Comparison of ENCODE assay signal across 25 cellular contexts in genomic region chr15:57237676-57238075, GRCh38.
A peak's percentile ranks its signal among the peaks of the same experiment; 100 is the strongest.
DNase-seq lines count a peak whose midpoint lies in the region; ATAC-seq and TF ChIP-seq lines count a peak whose summit lies in the region.
"Had no signal": no experiment of that assay in that cellular context is flagged by ENCODE, and none has a peak within 500 bp of the region (broad histone marks: within the 10 kb centered on the region; RNA-seq: fewer than 3 reads in every experiment).

No MANE protein-coding gene starts in this region.

- no peak overlapping the region for H3K9ac ChIP-seq in HUES6 (ENCODE audit: low read length)

- peaks cover 33% of the 10 kb centered on the region for H3K36me3 ChIP-seq in HUES6 (ENCODE audit: control insufficient read depth, insufficient read depth, low read length)

- DNase-seq in left lobe of liver (ENCODE audit: low spot score) = no peak
- no peak for DNase-seq in putamen (ENCODE audit: low spot score)
- no peak for DNase-seq in CD4-positive, alpha-beta T cell
- DNase-seq: CD8-positive, alpha-beta memory T cell; DMS 273 treated with DMSO at 0.1 percent for 48 hours; DMS79; EL; GF-D8; H7; KG1; MM.1S; NCI-H1048; NCI-H1694; NCI-H2029 treated with DMSO at 0.1 percent for 48 hours; NCI-H2227 treated with DMSO at 0.1 percent for 48 hours; NCI-H526 treated with DMSO at 0.1 percent for 48 hours; PC-9 had no signal

- peak overlapping the region in 4 of 5 experiments; percentile 7 to 70 (median 51) for H3K4me3 Mint-ChIP-seq in brain
- H3K4me3 Mint-ChIP-seq in CD4-positive, alpha-beta T cell = no peak overlapping the region
- H3K4me3 Mint-ChIP-seq: B cell; CD8-positive, alpha-beta memory T cell had no signal

- peaks cover 17% of the 10 kb centered on the region for H3K4me1 ChIP-seq in HUES6 (ENCODE audit: control insufficient read depth, insufficient read depth, low read length)

- peak overlapping the region; percentile 49; the same call in 1 of the 2 replicates for H3K27ac ChIP-seq in HUES6 (ENCODE audit: low read depth, low read length)
- H3K27ac ChIP-seq in CD4-positive, alpha-beta T cell (ENCODE audit: low read depth, low read length) = no peak overlapping the region
- H3K27ac ChIP-seq: C4-2B, PC-9 had no signal

- ATAC-seq in left lobe of liver (peak; percentile 54), HG02571 (IDR thresholded peaks at IDR 0.05; ENCODE audit: unreplicated experiment) (no peak), HG02938 (IDR thresholded peaks at IDR 0.05; ENCODE audit: unreplicated experiment) (no peak)
- ATAC-seq in CD4-positive, alpha-beta T cell (ENCODE audit: poor library complexity) = no peak
- ATAC-seq: Right ventricle myocardium inferior had no signal

- peaks cover 70% of the 10 kb centered on the region for H3K36me3 Mint-ChIP-seq in brain
- H3K36me3 Mint-ChIP-seq in CD4-positive, alpha-beta T cell (ENCODE audit: low read depth) = peaks cover 88% of the 10 kb centered on the region

- no peak for TF ChIP-seq CTCF in brain (conservative IDR thresholded peaks at IDR 0.05)
- TF ChIP-seq CTCF in CD4-positive, alpha-beta T cell (IDR thresholded peaks at IDR 0.05) = no peak

- H3K4me3 ChIP-seq in HUES6 (ENCODE audit: low read depth, low read length) = no peak overlapping the region
- H3K4me3 ChIP-seq: PC-9, SJSA1 had no signal

- peaks cover 54% of the 10 kb centered on the region for H3K4me1 Mint-ChIP-seq in brain
- no peaks in the 10 kb centered on the region for H3K4me1 Mint-ChIP-seq in CD4-positive, alpha-beta T cell (ENCODE audit: low read depth)
- H3K4me1 Mint-ChIP-seq: B cell; CD8-positive, alpha-beta memory T cell had no signal

- intact Hi-C loops in CD4-positive, alpha-beta T cell (cut with DNase I, micrococcal nuclease) = no loop called here

- H3K27ac Mint-ChIP-seq in brain = peak overlapping the region; percentile 15 to 89 (median 83)
- H3K27ac Mint-ChIP-seq in CD4-positive, alpha-beta T cell = no peak overlapping the region
- H3K27ac Mint-ChIP-seq: B cell; CD8-positive, alpha-beta memory T cell had no signal

- peaks cover 4% of the 10 kb centered on the region for H3K27me3 Mint-ChIP-seq in brain
- no peaks in the 10 kb centered on the region for H3K27me3 Mint-ChIP-seq in CD4-positive, alpha-beta T cell
- H3K27me3 Mint-ChIP-seq: B cell; CD8-positive, alpha-beta memory T cell had no signal

- CTCF ChIA-PET in CD4-positive, alpha-beta T cell (lab: Charles Lee) = no interaction called here

- no peaks in the 10 kb centered on the region for H3K27me3 ChIP-seq in HUES6 (ENCODE audit: control insufficient read depth, insufficient read depth, low read length)
- no peaks in the 10 kb centered on the region for H3K27me3 ChIP-seq in CD4-positive, alpha-beta T cell (ENCODE audit: control insufficient read depth, insufficient read depth, low read length)
- H3K27me3 ChIP-seq: SJSA1 had no signal

- no peaks in the 10 kb centered on the region for H3K9me3 Mint-ChIP-seq in brain
- H3K9me3 Mint-ChIP-seq in CD4-positive, alpha-beta T cell = no peaks in the 10 kb centered on the region
- H3K9me3 Mint-ChIP-seq: CD8-positive, alpha-beta memory T cell had no signal

- H3K9me3 ChIP-seq in HUES6 (ENCODE audit: control insufficient read depth, insufficient read depth, low read depth, low read length) = no peaks in the 10 kb centered on the region
- no peaks in the 10 kb centered on the region for H3K9me3 ChIP-seq in CD4-positive, alpha-beta T cell (ENCODE audit: control insufficient read depth, low read length)
- H3K9me3 ChIP-seq: SJSA1 had no signal

- POLR2A ChIA-PET in CD4-positive, alpha-beta T cell (lab: Charles Lee) = no interaction called here
